ENCODE assay signal across 21 cellular contexts in genomic region chr9:37906312-37907239, GRCh38. TPM values are rescaled to one million over a fixed set of nuclear protein-coding genes. Genes with fewer than 3 reads are reported as not detected.
DNase-seq lines count a peak whose midpoint lies in the region; ATAC-seq and TF ChIP-seq lines count a peak whose summit lies in the region.
"Had no signal": no experiment of that assay in that cellular context is flagged by ENCODE, and none has a peak within 500 bp of the region (broad histone marks: within the 10 kb centered on the region; RNA-seq: fewer than 3 reads in every experiment).

No MANE protein-coding gene starts in this region.

- no peaks in the 10 kb centered on the region for H3K36me3 Mint-ChIP-seq in activated naive CD8-positive, alpha-beta T cell treated with anti-CD3 and anti-CD28 coated beads, Interleukin-2, amount 10 ng/mL, durations not matched to agents 7 days and 5 days
- H3K36me3 Mint-ChIP-seq in activated naive CD8-positive, alpha-beta T cell treated with anti-CD3 and anti-CD28 coated beads, Interleukin-2, amount 50 U/mL, for 24 hours (ENCODE audit: low read depth): no peaks in the 10 kb centered on the region
- H3K36me3 Mint-ChIP-seq in mesothelial cell of epicardium (no peaks in the 10 kb centered on the region), type B pancreatic cell (no peaks in the 10 kb centered on the region)

- TF ChIP-seq CTCF in RWPE1 (conservative IDR thresholded peaks at IDR 0.05; ENCODE audit: low read depth) (no peak), mesothelial cell of epicardium (IDR thresholded peaks at IDR 0.05; ENCODE audit: unreplicated experiment) (no peak), type B pancreatic cell (conservative IDR thresholded peaks at IDR 0.05) (no peak)

- no peak for ATAC-seq in activated naive CD8-positive, alpha-beta T cell treated with anti-CD3 and anti-CD28 coated beads, Interleukin-2, amount 10 ng/mL, durations not matched to agents 7 days and 5 days (ENCODE audit: low read depth)
- no peak for ATAC-seq in activated naive CD8-positive, alpha-beta T cell treated with anti-CD3 and anti-CD28 coated beads, Interleukin-2, amount 50 U/mL, for 24 hours
- ATAC-seq in HG03460 (IDR thresholded peaks at IDR 0.05; ENCODE audit: unreplicated experiment) (no peak), GM19395 (IDR thresholded peaks at IDR 0.05; ENCODE audit: unreplicated experiment) (no peak)
- ATAC-seq: activated CD4-positive, alpha-beta T cell treated with anti-CD3 and anti-CD28 coated beads for 36 hours; esophagus mucosa; gastroesophageal sphincter; right cardiac atrium; upper lobe of right lung had no signal

- peak overlapping the region; percentile 59 for H3K27ac Mint-ChIP-seq in activated naive CD8-positive, alpha-beta T cell treated with anti-CD3 and anti-CD28 coated beads, Interleukin-2, amount 10 ng/mL, durations not matched to agents 7 days and 5 days
- no peak overlapping the region for H3K27ac Mint-ChIP-seq in activated naive CD8-positive, alpha-beta T cell treated with anti-CD3 and anti-CD28 coated beads, Interleukin-2, amount 50 U/mL, for 24 hours
- H3K27ac Mint-ChIP-seq in mesothelial cell of epicardium (no peak overlapping the region), type B pancreatic cell (no peak overlapping the region)
- H3K27ac Mint-ChIP-seq: activated CD4-positive, alpha-beta T cell treated with anti-CD3 and anti-CD28 coated beads for 36 hours had no signal

- CTCF ChIA-PET in RWPE1 (lab: Yijun Ruan, JAX): interaction anchor here (0.5 kb wide), 1 partner anchor 478 kb away, joined by 4 read pairs; no protein-coding TSS in a partner anchor

- POLR2A ChIA-PET in activated naive CD8-positive, alpha-beta T cell treated with anti-CD3 and anti-CD28 coated beads, Interleukin-2, amount 10 ng/mL, durations not matched to agents 7 days and 5 days (lab: Charles Lee): no interaction called here
- POLR2A ChIA-PET in RWPE1 (lab: Yijun Ruan, JAX; ENCODE audit: low non-redundant PET): no interaction called here

- H3K9me3 Mint-ChIP-seq in activated naive CD8-positive, alpha-beta T cell treated with anti-CD3 and anti-CD28 coated beads, Interleukin-2, amount 10 ng/mL, durations not matched to agents 7 days and 5 days: no peaks in the 10 kb centered on the region
- no peaks in the 10 kb centered on the region for H3K9me3 Mint-ChIP-seq in activated naive CD8-positive, alpha-beta T cell treated with anti-CD3 and anti-CD28 coated beads, Interleukin-2, amount 50 U/mL, for 24 hours
- H3K9me3 Mint-ChIP-seq in mesothelial cell of epicardium (no peaks in the 10 kb centered on the region), type B pancreatic cell (no peaks in the 10 kb centered on the region)

- H3K27ac ChIP-seq in RWPE1: 0 out of 2 replicates have a peak overlapping the region, but pooled peaks have one; percentile 5
- H3K27ac ChIP-seq: adrenal gland, cardiac muscle cell, gastroesophageal sphincter, PC-9, upper lobe of right lung had no signal

- H3K4me1 Mint-ChIP-seq in activated naive CD8-positive, alpha-beta T cell treated with anti-CD3 and anti-CD28 coated beads, Interleukin-2, amount 10 ng/mL, durations not matched to agents 7 days and 5 days: peaks cover 21% of the 10 kb centered on the region
- peaks cover 24% of the 10 kb centered on the region for H3K4me1 Mint-ChIP-seq in activated naive CD8-positive, alpha-beta T cell treated with anti-CD3 and anti-CD28 coated beads, Interleukin-2, amount 50 U/mL, for 24 hours
- H3K4me1 Mint-ChIP-seq in mesothelial cell of epicardium (peaks cover 22% of the 10 kb centered on the region), type B pancreatic cell (ENCODE audit: unreplicated experiment) (peaks cover 16% of the 10 kb centered on the region)

- DNase-seq in activated naive CD8-positive, alpha-beta T cell treated with anti-CD3 and anti-CD28 coated beads, Interleukin-2, amount 10 ng/mL, durations not matched to agents 7 days and 5 days: no peak
- DNase-seq in activated naive CD8-positive, alpha-beta T cell treated with anti-CD3 and anti-CD28 coated beads, Interleukin-2, amount 50 U/mL, for 24 hours: no peak
- DNase-seq in RWPE1 (ENCODE audit: low spot score) (no peak), mesothelial cell of epicardium (ENCODE audit: low spot score in 2 of 2, unreplicated experiment in 2 of 2) (peak in 1 of 2 experiments; percentile 22), type B pancreatic cell (ENCODE audit: extremely low spot score, unreplicated experiment) (no peak), NCI-H82 treated with DMSO at 0.1 percent for 48 hours (lab: John Stamatoyannopoulos, UW; ENCODE audit: unreplicated experiment) (no peak)
- DNase-seq: activated CD4-positive, alpha-beta T cell treated with anti-CD3 and anti-CD28 coated beads for 36 hours; midbrain; NCI-H1436 treated with DMSO at 0.1 percent for 48 hours; NCI-H748 treated with DMSO at 0.1 percent for 48 hours; nucleus accumbens; PC-9; right cardiac atrium; stimulated activated naive CD4-positive, alpha-beta T cell; upper lobe of right lung had no signal

- peaks cover 6% of the 10 kb centered on the region for H3K27me3 Mint-ChIP-seq in activated naive CD8-positive, alpha-beta T cell treated with anti-CD3 and anti-CD28 coated beads, Interleukin-2, amount 10 ng/mL, durations not matched to agents 7 days and 5 days
- no peaks in the 10 kb centered on the region for H3K27me3 Mint-ChIP-seq in activated naive CD8-positive, alpha-beta T cell treated with anti-CD3 and anti-CD28 coated beads, Interleukin-2, amount 50 U/mL, for 24 hours
- H3K27me3 Mint-ChIP-seq in mesothelial cell of epicardium (ENCODE audit: low read depth): no peaks in the 10 kb centered on the region
- H3K27me3 Mint-ChIP-seq in type B pancreatic cell: no peaks in the 10 kb centered on the region
- H3K27me3 Mint-ChIP-seq: activated CD4-positive, alpha-beta T cell treated with anti-CD3 and anti-CD28 coated beads for 36 hours had no signal

- peak overlapping the region; percentile 6 for H3K4me3 Mint-ChIP-seq in activated naive CD8-positive, alpha-beta T cell treated with anti-CD3 and anti-CD28 coated beads, Interleukin-2, amount 10 ng/mL, durations not matched to agents 7 days and 5 days
- H3K4me3 Mint-ChIP-seq in activated naive CD8-positive, alpha-beta T cell treated with anti-CD3 and anti-CD28 coated beads, Interleukin-2, amount 50 U/mL, for 24 hours: no peak overlapping the region
- H3K4me3 Mint-ChIP-seq in mesothelial cell of epicardium: peak overlapping the region; percentile 3
- peak overlapping the region; percentile 68 for H3K4me3 Mint-ChIP-seq in type B pancreatic cell
- H3K4me3 Mint-ChIP-seq: activated CD4-positive, alpha-beta T cell treated with anti-CD3 and anti-CD28 coated beads for 36 hours had no signal

RNA-seq across cellular contexts. Expression of gene SLC25A51, which starts 2.6 kb away (rescaled TPM):
- total RNA-seq in activated naive CD8-positive, alpha-beta T cell treated with anti-CD3 and anti-CD28 coated beads, Interleukin-2, amount 10 ng/mL, durations not matched to agents 7 days and 5 days: 10 to 100 TPM; 30.8 to 33.9 TPM
- total RNA-seq in mesothelial cell of epicardium (22.1 to 26.0 TPM (median 22.6 TPM) in 3 replicates), type B pancreatic cell (ENCODE audit: low replicate concordance) (26.9 and 32.5 TPM in 2 replicates)
